ENCODE assay signal across 18 cellular contexts in the genomic region with DNA sequence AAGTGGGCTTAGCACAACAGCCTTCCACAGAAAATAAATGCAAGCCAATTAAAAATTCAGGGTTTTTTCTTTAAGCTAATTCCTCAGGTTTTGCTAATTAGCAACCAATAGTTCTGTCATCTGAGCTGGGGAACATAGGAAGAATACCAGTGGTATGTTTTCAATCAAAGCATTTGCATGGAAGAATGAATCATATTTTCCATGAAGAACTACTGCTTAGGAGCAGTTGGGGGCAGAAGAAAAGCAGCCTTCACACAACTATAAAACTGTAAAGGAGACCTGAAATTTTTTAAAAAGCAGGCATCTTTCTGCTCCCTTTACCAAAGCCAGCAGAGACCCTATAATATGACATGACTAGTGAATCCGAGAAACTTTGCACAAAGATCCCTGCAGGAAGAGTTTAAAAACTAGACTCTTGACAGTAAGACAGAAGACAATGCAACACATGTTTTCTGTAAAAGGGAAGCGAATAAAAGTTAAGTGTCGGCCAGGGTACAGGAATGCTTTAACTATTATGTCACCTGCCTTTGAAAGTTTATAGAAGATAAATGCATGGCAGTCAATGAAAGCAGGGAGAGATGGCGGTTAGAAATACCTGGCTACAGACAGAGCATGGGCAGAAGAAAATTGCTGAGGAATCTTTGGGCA.
DNase-seq lines count a peak whose midpoint lies in the region.
"Had no signal": no experiment of that assay in that cellular context is flagged by ENCODE, and none has a peak within 500 bp of the region (broad histone marks: within the 10 kb centered on the region; RNA-seq: fewer than 3 reads in every experiment).

No MANE protein-coding gene starts in this region.

- H3K4me3 ChIP-seq in skin epidermis, result no peak overlapping the region
- H3K4me3 ChIP-seq: cardiac muscle cell, mucosa of descending colon, upper lobe of right lung had no signal

- peak overlapping the region in 13 of 21 experiments; percentile 15 to 75 (median 54) for H3K27ac ChIP-seq in skin epidermis
- H3K27ac ChIP-seq: cardiac muscle cell, upper lobe of right lung had no signal

- DNase-seq in ELR (ENCODE audit: low read depth) (peak; percentile 7), astrocyte of the hippocampus (ENCODE audit: low read depth, low spot score) (peak; percentile 60), fibroblast of the conjunctiva (ENCODE audit: low read depth) (peak; percentile 64), middle frontal gyrus (ENCODE audit: extremely low spot score, low spot score) (no peak), NCI-H226 (no peak), cerebellar nuclear complex (lab: John Stamatoyannopoulos, UW) (no peak)
- DNase-seq in activated naive CD4-positive, alpha-beta T cell treated with anti-CD3 and anti-CD28 coated beads, Interleukin-2, amount 50 U/mL, for 16 hours, result no peak
- DNase-seq: activated CD8-positive, alpha-beta T cell treated with anti-CD3 and anti-CD28 coated beads, Interleukin-2, amount 10 ng/mL, durations not matched to agents 7 days and 5 days; activated T-cell treated with anti-CD3 and anti-CD28 coated beads, Interleukin-2, amount 50 U/mL, for 4 hours; AML-193; mucosa of descending colon; NCI-H1417 treated with DMSO at 0.1 percent for 48 hours; NCI-H2171; NCI-H774; stimulated activated naive CD4-positive, alpha-beta T cell treated with Interleukin-2 at 50 U/mL for 16 hours; upper lobe of right lung had no signal

Comparison
In these comparisons a context has a peak if more than half of its experiments do, and no peak if none do; other contexts are left out.
1. DNase-seq: peak in ELR (single experiment), astrocyte of the hippocampus (single experiment) and fibroblast of the conjunctiva (single experiment); none in activated naive CD4-positive, alpha-beta T cell treated with anti-CD3 and anti-CD28 coated beads, Interleukin-2, amount 50 U/mL, for 16 hours (single experiment), middle frontal gyrus (single experiment), NCI-H226 (single experiment) and cerebellar nuclear complex (0 of 2).